Comparison of ENCODE assay signal across 8 cellular contexts in genomic region chr1:2232255-2232915, GRCh38. TPM values are rescaled to one million over a fixed set of nuclear protein-coding genes. Genes with fewer than 3 reads are reported as not detected.
DNase-seq lines count a peak whose midpoint lies in the region; ATAC-seq and TF ChIP-seq lines count a peak whose summit lies in the region.

No MANE protein-coding gene starts in this region.

- peaks cover 0 to 4% of the 10 kb centered on the region in 2 donors for H3K27me3 Mint-ChIP-seq in CD4-positive, alpha-beta memory T cell
- no peaks in the 10 kb centered on the region for H3K27me3 Mint-ChIP-seq in activated CD4-positive, alpha-beta memory T cell treated with anti-CD3 and anti-CD28 coated beads, Interleukin-2, amount 10 ng/mL, durations not matched to agents 7 days and 5 days

- POLR2A ChIA-PET in CD4-positive, alpha-beta memory T cell (lab: Charles Lee; ENCODE audit: partially characterized antibody): interaction anchor here (1.0 to 16.3 kb wide), 23 partner anchors 7 to 353 kb away, joined by 3 to 454 read pairs (median 6); partner anchors contain the start of genes FAAP20, MORN1, PANK4 and RER1
- POLR2A ChIA-PET in activated CD4-positive, alpha-beta memory T cell treated with anti-CD3 and anti-CD28 coated beads, Interleukin-2, amount 10 ng/mL, durations not matched to agents 7 days and 5 days (lab: Charles Lee): interaction anchor here (1.0 to 9.5 kb wide), 11 partner anchors 23 to 168 kb away, joined by 3 to 148 read pairs (median 27); partner anchors contain the start of gene FAAP20

- H3K27ac ChIP-seq in CD4-positive, alpha-beta memory T cell (ENCODE audit: low read depth, low read length): peak overlapping the region; percentile 84
- H3K27ac ChIP-seq in psoas muscle: peak overlapping the region; percentile 89

- TF ChIP-seq CTCF in foreskin fibroblast (IDR thresholded peaks at IDR 0.05; ENCODE audit: low read depth, low read length): no peak
- no peak for TF ChIP-seq CTCF in psoas muscle (IDR thresholded peaks at IDR 0.05)

- DNase-seq in CD4-positive, alpha-beta memory T cell: peak in 1 of 5 donors; percentile 58
- DNase-seq in activated CD4-positive, alpha-beta memory T cell treated with anti-CD3 and anti-CD28 coated beads, Interleukin-2, amount 10 ng/mL, durations not matched to agents 7 days and 5 days: peak; percentile 32
- peak in 1 of 2 donors; percentile 31 for DNase-seq in foreskin fibroblast
- DNase-seq in psoas muscle: no peak
- DNase-seq in NCI-H2196 (lab: John Stamatoyannopoulos, UW; ENCODE audit: unreplicated experiment): no peak
- no peak for DNase-seq in NCI-H748 (lab: John Stamatoyannopoulos, UW; ENCODE audit: unreplicated experiment)

- no peak for ATAC-seq in psoas muscle
- ATAC-seq in HG02938 (IDR thresholded peaks at IDR 0.05; ENCODE audit: unreplicated experiment): no peak
- ATAC-seq in GM21723 (IDR thresholded peaks at IDR 0.05; ENCODE audit: unreplicated experiment): no peak

- peaks cover 0 to 51% of the 10 kb centered on the region in 2 donors for H3K36me3 Mint-ChIP-seq in CD4-positive, alpha-beta memory T cell
- H3K36me3 Mint-ChIP-seq in activated CD4-positive, alpha-beta memory T cell treated with anti-CD3 and anti-CD28 coated beads, Interleukin-2, amount 10 ng/mL, durations not matched to agents 7 days and 5 days (ENCODE audit: low read depth): peaks cover 47% of the 10 kb centered on the region

- no peaks in the 10 kb centered on the region for H3K36me3 ChIP-seq in CD4-positive, alpha-beta memory T cell (ENCODE audit: insufficient read depth, low read length)
- H3K36me3 ChIP-seq in psoas muscle (ENCODE audit: insufficient read depth in 1 of 2, low read depth in 1 of 2): no peaks in the 10 kb centered on the region

- H3K4me3 ChIP-seq in CD4-positive, alpha-beta memory T cell (ENCODE audit: low read length in 2 of 2): peak overlapping the region; percentile 90 to 97
- H3K4me3 ChIP-seq in foreskin fibroblast (ENCODE audit: low read depth in 1 of 2, low read length in 2 of 2): peak overlapping the region; percentile 85
- peak overlapping the region; percentile 71 for H3K4me3 ChIP-seq in psoas muscle

- H3K9me3 ChIP-seq in CD4-positive, alpha-beta memory T cell (ENCODE audit: control insufficient read depth in 1 of 2, low read length in 2 of 2): no peaks in the 10 kb centered on the region
- H3K9me3 ChIP-seq in psoas muscle: no peaks in the 10 kb centered on the region

- intact Hi-C loops in CD4-positive, alpha-beta memory T cell (cut with micrococcal nuclease): no loop called here
- intact Hi-C loops in psoas muscle (cut with DNase I): loop anchor here (5.0 to 10.0 kb wide), 2 partner anchors 72 to 85 kb away; no protein-coding TSS in a partner anchor

- CTCF ChIA-PET in CD4-positive, alpha-beta memory T cell (lab: Charles Lee; ENCODE audit: partially characterized antibody): interaction anchor here (0.7 to 6.0 kb wide), 5 partner anchors 9 to 79 kb away, joined by 3 to 40 read pairs (median 5); partner anchors contain the start of gene FAAP20
- CTCF ChIA-PET in activated CD4-positive, alpha-beta memory T cell treated with anti-CD3 and anti-CD28 coated beads, Interleukin-2, amount 10 ng/mL, durations not matched to agents 7 days and 5 days (lab: Charles Lee): interaction anchor here (0.9 to 3.3 kb wide), 7 partner anchors 38 to 150 kb away, joined by 3 to 22 read pairs (median 9); partner anchors contain the start of gene FAAP20

- 47 to 55% (median 47%) methylated on average over 16 to 17 of the region's 17 CpGs for WGBS in psoas muscle, 3 donors

- no peaks in the 10 kb centered on the region for H3K27me3 ChIP-seq in CD4-positive, alpha-beta memory T cell (ENCODE audit: insufficient read depth, low read length)
- H3K27me3 ChIP-seq in psoas muscle (ENCODE audit: insufficient read depth in 3 of 3, low read length in 2 of 3): no peaks in the 10 kb centered on the region

- peaks cover 63% of the 10 kb centered on the region for H3K4me1 ChIP-seq in CD4-positive, alpha-beta memory T cell (ENCODE audit: insufficient read depth, low read length)
- H3K4me1 ChIP-seq in psoas muscle: peaks cover 67% of the 10 kb centered on the region

- H3K4me1 Mint-ChIP-seq in CD4-positive, alpha-beta memory T cell: peaks cover 39 to 70% (median 50%) of the 10 kb centered on the region in 4 donors
- peaks cover 60% of the 10 kb centered on the region for H3K4me1 Mint-ChIP-seq in activated CD4-positive, alpha-beta memory T cell treated with anti-CD3 and anti-CD28 coated beads, Interleukin-2, amount 10 ng/mL, durations not matched to agents 7 days and 5 days

- peaks cover 0 to 3% (median 0%) of the 10 kb centered on the region in 8 donors for H3K9me3 Mint-ChIP-seq in CD4-positive, alpha-beta memory T cell
- H3K9me3 Mint-ChIP-seq in activated CD4-positive, alpha-beta memory T cell treated with anti-CD3 and anti-CD28 coated beads, Interleukin-2, amount 10 ng/mL, durations not matched to agents 7 days and 5 days: no peaks in the 10 kb centered on the region

- peak overlapping the region; percentile 94 to 100 (median 98) for H3K4me3 Mint-ChIP-seq in CD4-positive, alpha-beta memory T cell
- H3K4me3 Mint-ChIP-seq in activated CD4-positive, alpha-beta memory T cell treated with anti-CD3 and anti-CD28 coated beads, Interleukin-2, amount 10 ng/mL, durations not matched to agents 7 days and 5 days: peak overlapping the region; percentile 98

- H3K27ac Mint-ChIP-seq in CD4-positive, alpha-beta memory T cell: peak overlapping the region; percentile 98 to 100 (median 99)
- H3K27ac Mint-ChIP-seq in activated CD4-positive, alpha-beta memory T cell treated with anti-CD3 and anti-CD28 coated beads, Interleukin-2, amount 10 ng/mL, durations not matched to agents 7 days and 5 days: peak overlapping the region; percentile 92

RNA-seq across cellular contexts. Expression of gene SKI, which starts 4.3 kb away (rescaled TPM):
- 100 to 1,000 TPM in 1 of 2 experiments, 10 to 100 TPM in 1; 96.1 to 104 TPM for total RNA-seq in CD4-positive, alpha-beta memory T cell
- polyA plus RNA-seq in CD4-positive, alpha-beta memory T cell: under 1 TPM; 0.08 to 0.86 TPM
- total RNA-seq in activated CD4-positive, alpha-beta memory T cell treated with anti-CD3 and anti-CD28 coated beads, Interleukin-2, amount 10 ng/mL, durations not matched to agents 7 days and 5 days: 10 to 100 TPM; 58.0 to 61.5 TPM
- total RNA-seq in psoas muscle: 10 to 100 TPM; 21.4 to 32.1 (median 30.3) TPM
- 10 to 100 TPM in 2 of 3 donors, 1 to 10 TPM in 1; 7.7 to 20.9 (median 18.3) TPM for polyA plus RNA-seq in psoas muscle

RNA-seq across cellular contexts. Expression of gene FAAP20, which starts 37.8 kb away (rescaled TPM):
- 10 to 100 TPM; 38.4 to 40.8 TPM for total RNA-seq in CD4-positive, alpha-beta memory T cell
- 10 to 100 TPM; 54.2 to 58.9 TPM for polyA plus RNA-seq in CD4-positive, alpha-beta memory T cell
- total RNA-seq in activated CD4-positive, alpha-beta memory T cell treated with anti-CD3 and anti-CD28 coated beads, Interleukin-2, amount 10 ng/mL, durations not matched to agents 7 days and 5 days: 10 to 100 TPM; 53.4 to 57.1 TPM
- total RNA-seq in psoas muscle: 10 to 100 TPM; 17.8 to 26.3 (median 19.4) TPM
- polyA plus RNA-seq in psoas muscle: 10 to 100 TPM; 22.1 to 48.1 (median 28.2) TPM
